ENCODE assay signal across 8 cellular contexts in genomic region chr12:29103539-29103974, GRCh38. TPM values are rescaled to one million over a fixed set of nuclear protein-coding genes. Genes with fewer than 3 reads are reported as not detected.
A peak's percentile ranks its signal among the peaks of the same experiment; 100 is the strongest.
DNase-seq lines count a peak whose midpoint lies in the region; ATAC-seq and TF ChIP-seq lines count a peak whose summit lies in the region.

No MANE protein-coding gene starts in this region.

- H3K27ac ChIP-seq in ovary, result no peak overlapping the region

- intact Hi-C loops in ovary (cut with DNase I), result no loop called here

- H3K36me3 Mint-ChIP-seq in activated T-cell treated with anti-CD3 and anti-CD28 coated beads, Interleukin-2, amount 50 U/mL, for 24 hours (ENCODE audit: low read depth), result peaks cover 7% of the 10 kb centered on the region

- H3K36me3 ChIP-seq in ovary, result no peaks in the 10 kb centered on the region

- TF ChIP-seq CTCF in ovary (IDR thresholded peaks at IDR 0.05), result no peak

- H3K4me1 Mint-ChIP-seq in activated T-cell treated with anti-CD3 and anti-CD28 coated beads, Interleukin-2, amount 50 U/mL, for 24 hours (ENCODE audit: low read depth), result peaks cover 36% of the 10 kb centered on the region

- no peaks in the 10 kb centered on the region for H3K27me3 ChIP-seq in ovary

- peaks cover 10% of the 10 kb centered on the region for H3K9me3 Mint-ChIP-seq in activated T-cell treated with anti-CD3 and anti-CD28 coated beads, Interleukin-2, amount 50 U/mL, for 24 hours

- no peak for TF ChIP-seq EP300 in ovary (IDR thresholded peaks at IDR 0.05)

- TF ChIP-seq POLR2A in ovary (IDR thresholded peaks at IDR 0.05), result no peak

- H3K4me3 ChIP-seq in Jurkat, Clone E6-1 (ENCODE audit: low read length), result peak overlapping the region; percentile 10
- no peak overlapping the region for H3K4me3 ChIP-seq in ovary

- H3K27ac Mint-ChIP-seq in activated T-cell treated with anti-CD3 and anti-CD28 coated beads, Interleukin-2, amount 50 U/mL, for 24 hours, result peak overlapping the region; percentile 82

- DNase-seq in Daoy (ENCODE audit: low read depth) (peak; percentile 9), ovary (no peak), LoVo (ENCODE audit: low spot score) (no peak), mucosa of gallbladder (ENCODE audit: low spot score) (no peak)
- peak; percentile 90 for DNase-seq in Jurkat, Clone E6-1 (ENCODE audit: low read depth, low spot score)
- peak; percentile 52 for DNase-seq in activated T-cell treated with anti-CD3 and anti-CD28 coated beads, Interleukin-2, amount 50 U/mL, for 24 hours
- peak; percentile 7 to 19 (median 16) for DNase-seq in stimulated activated CD4-positive, alpha-beta T cell treated with anti-CD3 and anti-CD28 coated beads, TNF-alpha, amount 100 ng/mL, for 24 hours (ENCODE audit: low read depth in 3 of 3)

- no peaks in the 10 kb centered on the region for H3K9me3 ChIP-seq in ovary

- peak overlapping the region; percentile 18 for H3K4me3 Mint-ChIP-seq in activated T-cell treated with anti-CD3 and anti-CD28 coated beads, Interleukin-2, amount 50 U/mL, for 24 hours

- 89 to 96% (median 91%) methylated on average over 5 of the region's 5 CpGs for WGBS in ovary, 3 donors

- H3K4me1 ChIP-seq in ovary (ENCODE audit: insufficient read depth), result no peaks in the 10 kb centered on the region

- ATAC-seq in GM21447 (IDR thresholded peaks at IDR 0.05; ENCODE audit: unreplicated experiment), result peak; percentile 97

- no peaks in the 10 kb centered on the region for H3K27me3 Mint-ChIP-seq in activated T-cell treated with anti-CD3 and anti-CD28 coated beads, Interleukin-2, amount 50 U/mL, for 24 hours

RNA-seq across cellular contexts. Expression of gene FAR2, which starts 45.5 kb away (rescaled TPM):
- 8.2 and 21.9 TPM in 2 replicates for total RNA-seq in Daoy (2014; rRNA removed; shearing (Covaris generic))
- polyA plus RNA-seq in Jurkat, Clone E6-1 (2012; ENCODE audit: insufficient read depth, insufficient read length), result 9.9 TPM
- total RNA-seq in ovary (1 to 10 TPM in 5 of 7 donors, under 1 TPM in 2; 0.86 to 3.7 (median 1.5) TPM), mucosa of gallbladder (7.3 TPM)
- 1 to 10 TPM in 1 of 2 donors, under 1 TPM in 1; 0.41 to 5.3 TPM for polyA plus RNA-seq in ovary

Comparison
In these comparisons a context has a peak if more than half of its experiments do, and no peak if none do; other contexts are left out.
1. DNase-seq: peak in Daoy (single experiment), Jurkat, Clone E6-1 (single experiment), activated T-cell treated with anti-CD3 and anti-CD28 coated beads, Interleukin-2, amount 50 U/mL, for 24 hours (single experiment) and stimulated activated CD4-positive, alpha-beta T cell treated with anti-CD3 and anti-CD28 coated beads, TNF-alpha, amount 100 ng/mL, for 24 hours (3 of 3); none in ovary (0 of 5), LoVo (single experiment) and mucosa of gallbladder (single experiment).